Comparison of ENCODE assay signal across 8 cellular contexts in the genomic region with DNA sequence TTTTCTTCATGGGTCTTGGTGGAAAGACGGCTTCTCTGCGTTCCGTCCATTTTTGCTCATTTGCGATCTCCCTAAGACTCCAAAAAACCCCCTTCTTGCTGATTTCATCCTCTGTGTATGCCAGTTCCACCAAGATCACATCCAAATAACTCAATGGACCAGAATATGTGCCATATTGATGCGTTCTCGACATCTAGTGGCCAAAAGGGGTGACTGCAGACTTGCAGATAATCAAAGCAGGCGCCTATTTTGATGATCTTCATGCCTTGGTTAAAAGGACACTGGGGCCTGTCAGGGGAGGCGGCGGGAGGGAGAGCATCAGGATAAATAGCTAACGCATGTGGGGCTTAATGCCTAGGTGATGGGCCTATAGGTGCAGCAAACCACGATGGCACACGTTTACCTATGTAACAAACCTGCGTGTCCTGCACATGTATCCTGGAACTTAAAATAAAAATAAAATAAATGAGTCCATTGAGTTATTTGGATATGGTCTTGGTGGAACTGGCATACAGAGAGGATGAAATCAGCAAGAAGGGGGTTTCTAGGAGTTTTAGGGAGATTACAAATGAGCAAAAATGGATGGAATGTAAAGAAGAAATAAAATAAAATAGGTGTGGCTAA.
DNase-seq lines count a peak whose midpoint lies in the region; ATAC-seq and TF ChIP-seq lines count a peak whose summit lies in the region.

No MANE protein-coding gene starts in this region.

- no peak overlapping the region for H3K4me3 Mint-ChIP-seq in HFFc6

- WGBS in sigmoid colon, 2 donors = 47 to 49% methylated on average over 13 of the region's 13 CpGs

- no peaks in the 10 kb centered on the region for H3K36me3 ChIP-seq in sigmoid colon

- no peak for TF ChIP-seq EP300 in sigmoid colon (IDR thresholded peaks at IDR 0.05)

- H3K36me3 Mint-ChIP-seq in HFFc6 (ENCODE audit: low read depth) = peaks cover 4% of the 10 kb centered on the region; the same call in 1 of the 2 replicates

- peaks cover 4% of the 10 kb centered on the region for H3K9me3 Mint-ChIP-seq in HFFc6

- TF ChIP-seq CTCF in HFFc6 (IDR thresholded peaks at IDR 0.05) (peak; percentile 94), sigmoid colon (IDR thresholded peaks at IDR 0.05) (peak; percentile 87 to 97 (median 91))

- H3K9me3 ChIP-seq in sigmoid colon = no peaks in the 10 kb centered on the region

- H3K4me3 ChIP-seq in sigmoid colon = no peak overlapping the region

- no peak overlapping the region for H3K27ac ChIP-seq in sigmoid colon

- intact Hi-C loops in left ventricle myocardium superior (cut with micrococcal nuclease) (loop anchor here (5.0 to 10.0 kb wide), 2 partner anchors 80 to 237 kb away; no protein-coding TSS in a partner anchor), sigmoid colon (cut with DNase I) (loop anchor here (1.0 kb wide), 2 partner anchors 79 to 96 kb away; no protein-coding TSS in a partner anchor)

- peak; percentile 52 for DNase-seq in activated CD4-positive, alpha-beta T cell treated with anti-CD3 and anti-CD28 coated beads for 48 hours
- DNase-seq in activated CD4-positive, alpha-beta T cell treated with anti-CD3 and anti-CD28 coated beads for 4 hours = no peak
- DNase-seq in HFFc6 (peak; percentile 64), NCI-H460 (ENCODE audit: extremely low read depth, low read depth) (peak; percentile 33), amniotic stem cell (lab: John Stamatoyannopoulos, UW) (peak; percentile 13), left ventricle myocardium superior (no peak), sigmoid colon (peak; percentile 67), ureter (ENCODE audit: low spot score) (no peak)

- ATAC-seq in left ventricle myocardium superior = peak; percentile 80

- no peaks in the 10 kb centered on the region for H3K27me3 ChIP-seq in sigmoid colon

- peaks cover 16% of the 10 kb centered on the region for H3K27me3 Mint-ChIP-seq in HFFc6 (ENCODE audit: insufficient read depth)

- H3K4me1 ChIP-seq in sigmoid colon = no peaks in the 10 kb centered on the region

- TF ChIP-seq POLR2A in sigmoid colon (IDR thresholded peaks at IDR 0.05) = no peak

- H3K4me1 Mint-ChIP-seq in HFFc6 (ENCODE audit: low read depth) = no peaks in the 10 kb centered on the region

- no peak overlapping the region for H3K27ac Mint-ChIP-seq in HFFc6

Comparison
In these comparisons a context has a peak if more than half of its experiments do, and no peak if none do; other contexts are left out.
1. DNase-seq: peak in activated CD4-positive, alpha-beta T cell treated with anti-CD3 and anti-CD28 coated beads for 48 hours (single experiment), HFFc6 (single experiment), NCI-H460 (single experiment), amniotic stem cell (single experiment) and sigmoid colon (single experiment); none in activated CD4-positive, alpha-beta T cell treated with anti-CD3 and anti-CD28 coated beads for 4 hours (0 of 2), left ventricle myocardium superior (single experiment) and ureter (single experiment).